1 cellular context compared by ENCODE assay signal in the genomic region with DNA sequence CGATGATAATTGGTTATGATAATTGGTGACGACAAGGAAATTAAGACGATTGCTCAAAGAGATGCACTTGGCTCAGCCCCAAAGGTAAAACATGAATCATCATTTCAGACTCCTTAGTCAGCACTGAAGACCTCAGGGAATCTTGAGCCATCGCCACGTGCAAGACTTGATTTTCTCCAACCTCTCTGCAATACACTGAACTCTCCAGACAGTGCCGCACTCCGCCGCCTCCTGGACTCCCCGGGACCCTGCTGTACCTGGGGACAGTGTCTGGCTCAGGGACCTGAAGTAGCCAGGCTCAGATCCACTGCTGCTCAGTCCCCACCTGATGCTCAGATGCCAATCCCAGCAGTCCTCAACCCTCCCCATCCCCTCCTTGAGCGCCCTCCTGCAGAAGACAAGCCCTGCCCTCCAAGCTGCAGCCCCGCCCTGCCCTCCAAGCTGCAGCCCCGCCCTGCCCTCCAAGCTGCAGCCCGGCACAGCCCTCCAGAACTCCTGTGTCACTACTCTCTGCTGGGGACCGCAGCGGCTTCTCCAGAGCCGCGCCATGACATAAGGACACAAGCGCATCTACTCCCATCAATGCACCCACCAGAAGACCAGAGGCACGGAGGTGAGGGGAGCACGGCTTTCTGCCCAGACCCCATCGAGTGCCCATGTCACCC.
A peak's percentile ranks its signal among the peaks of the same experiment; 100 is the strongest.
TF ChIP-seq lines count a peak whose summit lies in the region.

No MANE protein-coding gene starts in this region.

TF ChIP-seq in HepG2, 621 proteins besides CTCF, POLR2A, EP300 and RAD21 (continued from another document and continues in another):
- TF ChIP-seq, protein P1, sequence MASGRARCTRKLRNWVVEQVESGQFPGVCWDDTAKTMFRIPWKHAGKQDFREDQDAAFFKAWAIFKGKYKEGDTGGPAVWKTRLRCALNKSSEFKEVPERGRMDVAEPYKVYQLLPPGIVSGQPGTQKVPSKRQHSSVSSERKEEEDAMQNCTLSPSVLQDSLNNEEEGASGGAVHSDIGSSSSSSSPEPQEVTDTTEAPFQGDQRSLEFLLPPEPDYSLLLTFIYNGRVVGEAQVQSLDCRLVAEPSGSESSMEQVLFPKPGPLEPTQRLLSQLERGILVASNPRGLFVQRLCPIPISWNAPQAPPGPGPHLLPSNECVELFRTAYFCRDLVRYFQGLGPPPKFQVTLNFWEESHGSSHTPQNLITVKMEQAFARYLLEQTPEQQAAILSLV (CRISPR knock-in tag; IDR thresholded peaks at IDR 0.05; ENCODE audit: borderline replicate concordance) = 0 out of 2 replicates have a peak, but pooled peaks have one; percentile 61
- TF ChIP-seq AFF4 (CRISPR knock-in tag; IDR thresholded peaks at IDR 0.05) (no peak), DRAP1 (CRISPR knock-in tag; IDR thresholded peaks at IDR 0.05) (no peak), ZNF407 (CRISPR knock-in tag; IDR thresholded peaks at IDR 0.05; ENCODE audit: not compliant biosample characterization) (peak; percentile 6), PHF8 (CRISPR knock-in tag; IDR thresholded peaks at IDR 0.05) (no peak), PCBP2 (optimal IDR thresholded peaks at IDR 0.05; ENCODE audit: low read depth, low read length, poor library complexity, severe bottlenecking) (no peak), CENPX (CRISPR knock-in tag; IDR thresholded peaks at IDR 0.05) (no peak), ZNF432 (CRISPR knock-in tag; IDR thresholded peaks at IDR 0.05; ENCODE audit: borderline replicate concordance) (no peak), ZNF747 (CRISPR knock-in tag; IDR thresholded peaks at IDR 0.05; ENCODE audit: borderline replicate concordance) (no peak; the same call in none of the 2 replicates), TAF1 (CRISPR knock-in tag; IDR thresholded peaks at IDR 0.05) (no peak), LCORL (IDR thresholded peaks at IDR 0.05) (no peak), LCORL (CRISPR knock-in tag; IDR thresholded peaks at IDR 0.05) (no peak), ZNF460 (CRISPR knock-in tag; IDR thresholded peaks at IDR 0.05; ENCODE audit: borderline replicate concordance) (no peak), JARID2 (CRISPR knock-in tag; IDR thresholded peaks at IDR 0.05; ENCODE audit: insufficient replicate concordance) (no peak), ZBTB33 (CRISPR knock-in tag; IDR thresholded peaks at IDR 0.05) (no peak), SUZ12 (IDR thresholded peaks at IDR 0.05; ENCODE audit: low read depth, low read length) (no peak), NFE2L1 (CRISPR knock-in tag; IDR thresholded peaks at IDR 0.05; ENCODE audit: borderline replicate concordance) (no peak), HDAC2 (CRISPR knock-in tag; IDR thresholded peaks at IDR 0.05) (no peak; the same call in 1 of the 2 replicates), MZF1 (CRISPR knock-in tag; IDR thresholded peaks at IDR 0.05; ENCODE audit: borderline replicate concordance) (no peak), POGZ (CRISPR knock-in tag; IDR thresholded peaks at IDR 0.05) (no peak), SALL1 (CRISPR knock-in tag; IDR thresholded peaks at IDR 0.05) (no peak), DPF2 (CRISPR knock-in tag; IDR thresholded peaks at IDR 0.05; ENCODE audit: borderline replicate concordance, low read depth) (no peak), FOXJ3 (CRISPR knock-in tag; IDR thresholded peaks at IDR 0.05; ENCODE audit: borderline replicate concordance) (no peak), ZNF672 (CRISPR knock-in tag; IDR thresholded peaks at IDR 0.05) (no peak), MAF1 (CRISPR knock-in tag; IDR thresholded peaks at IDR 0.05; ENCODE audit: borderline replicate concordance) (no peak), FOXK1 (CRISPR knock-in tag; IDR thresholded peaks at IDR 0.05; ENCODE audit: borderline replicate concordance, low read depth) (no peak), ZNF619 (CRISPR knock-in tag; IDR thresholded peaks at IDR 0.05) (no peak), GABPB1 (CRISPR knock-in tag; IDR thresholded peaks at IDR 0.05) (no peak; the same call in 1 of the 2 replicates)
- TF ChIP-seq, protein P2, sequence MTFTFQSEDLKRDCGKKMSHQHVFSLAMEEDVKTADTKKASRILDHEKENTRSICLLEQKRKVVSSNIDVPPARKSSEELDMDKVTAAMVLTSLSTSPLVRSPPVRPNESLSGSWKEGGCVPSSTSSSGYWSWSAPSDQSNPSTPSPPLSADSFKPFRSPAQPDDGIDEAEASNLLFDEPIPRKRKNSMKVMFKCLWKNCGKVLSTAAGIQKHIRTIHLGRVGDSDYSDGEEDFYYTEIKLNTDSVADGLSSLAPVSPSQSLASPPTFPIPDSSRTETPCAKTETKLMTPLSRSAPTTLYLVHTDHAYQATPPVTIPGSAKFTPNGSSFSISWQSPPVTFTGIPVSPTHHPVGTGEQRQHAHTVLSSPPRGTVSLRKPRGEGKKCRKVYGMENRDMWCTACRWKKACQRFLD (CRISPR knock-in tag; IDR thresholded peaks at IDR 0.05; ENCODE audit: borderline replicate concordance) = no peak
- TF ChIP-seq, protein P3, sequence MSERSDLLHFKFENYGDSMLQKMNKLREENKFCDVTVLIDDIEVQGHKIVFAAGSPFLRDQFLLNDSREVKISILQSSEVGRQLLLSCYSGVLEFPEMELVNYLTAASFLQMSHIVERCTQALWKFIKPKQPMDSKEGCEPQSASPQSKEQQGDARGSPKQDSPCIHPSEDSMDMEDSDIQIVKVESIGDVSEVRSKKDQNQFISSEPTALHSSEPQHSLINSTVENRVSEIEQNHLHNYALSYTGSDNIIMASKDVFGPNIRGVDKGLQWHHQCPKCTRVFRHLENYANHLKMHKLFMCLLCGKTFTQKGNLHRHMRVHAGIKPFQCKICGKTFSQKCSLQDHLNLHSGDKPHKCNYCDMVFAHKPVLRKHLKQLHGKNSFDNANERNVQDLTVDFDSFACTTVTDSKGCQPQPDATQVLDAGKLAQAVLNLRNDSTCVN (CRISPR knock-in tag; IDR thresholded peaks at IDR 0.05; ENCODE audit: borderline replicate concordance) = no peak
- TF ChIP-seq, protein P4, sequence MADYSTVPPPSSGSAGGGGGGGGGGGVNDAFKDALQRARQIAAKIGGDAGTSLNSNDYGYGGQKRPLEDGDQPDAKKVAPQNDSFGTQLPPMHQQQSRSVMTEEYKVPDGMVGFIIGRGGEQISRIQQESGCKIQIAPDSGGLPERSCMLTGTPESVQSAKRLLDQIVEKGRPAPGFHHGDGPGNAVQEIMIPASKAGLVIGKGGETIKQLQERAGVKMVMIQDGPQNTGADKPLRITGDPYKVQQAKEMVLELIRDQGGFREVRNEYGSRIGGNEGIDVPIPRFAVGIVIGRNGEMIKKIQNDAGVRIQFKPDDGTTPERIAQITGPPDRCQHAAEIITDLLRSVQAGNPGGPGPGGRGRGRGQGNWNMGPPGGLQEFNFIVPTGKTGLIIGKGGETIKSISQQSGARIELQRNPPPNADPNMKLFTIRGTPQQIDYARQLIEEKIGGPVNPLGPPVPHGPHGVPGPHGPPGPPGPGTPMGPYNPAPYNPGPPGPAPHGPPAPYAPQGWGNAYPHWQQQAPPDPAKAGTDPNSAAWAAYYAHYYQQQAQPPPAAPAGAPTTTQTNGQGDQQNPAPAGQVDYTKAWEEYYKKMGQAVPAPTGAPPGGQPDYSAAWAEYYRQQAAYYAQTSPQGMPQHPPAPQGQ (CRISPR knock-in tag; IDR thresholded peaks at IDR 0.05; ENCODE audit: borderline replicate concordance) = 0 out of 2 replicates have a peak, but pooled peaks have one; percentile 59
